8 cellular contexts compared by ENCODE assay signal in genomic region chr12:1939745-1940607, GRCh38.
DNase-seq lines count a peak whose midpoint lies in the region; ATAC-seq and TF ChIP-seq lines count a peak whose summit lies in the region.

No MANE protein-coding gene starts in this region.

- ATAC-seq in GM21390 (IDR thresholded peaks at IDR 0.05; ENCODE audit: unreplicated experiment) (peak; percentile 51), HG03442 (IDR thresholded peaks at IDR 0.05; ENCODE audit: unreplicated experiment) (no peak)

- in situ Hi-C loops in T47D (cut with HindIII; ENCODE audit: low pct_unique_long_range_greater_than_20kb, low sequenced_read_pairs), result no loop called here

- DNase-seq in Ammon's horn (ENCODE audit: low spot score) (peak; percentile 95), NCI-H2081 treated with DMSO at 0.1 percent for 48 hours (lab: John Stamatoyannopoulos, UW) (peak; percentile 5), T47D (ENCODE audit: low read depth in 1 of 2, low spot score in 1 of 2) (peak; percentile 55 to 83), inferior parietal cortex (ENCODE audit: extremely low spot score) (peak; percentile 95), smooth muscle cell of the brain vasculature (ENCODE audit: low read depth, low spot score) (peak; percentile 76)

- TF ChIP-seq CTCF in WI38 (IDR thresholded peaks at IDR 0.05; ENCODE audit: low read depth, low read length), result peak; percentile 89

- no peak overlapping the region for H3K4me3 ChIP-seq in WI38 (ENCODE audit: low read depth, low read length)

Comparison
In these comparisons a context has a peak if more than half of its experiments do, and no peak if none do; other contexts are left out.
1. DNase-seq: peak in every context shown above with its lines; median percentile 95 in Ammon's horn; 95 in inferior parietal cortex; 76 in smooth muscle cell of the brain vasculature; 69 in T47D; 5 in NCI-H2081 treated with DMSO at 0.1 percent for 48 hours.